ENCODE assay signal across 28 cellular contexts in genomic region chr2:109401370-109401769, GRCh38.
"Had no signal": no experiment of that assay in that cellular context is flagged by ENCODE, and none has a peak within 500 bp of the region (broad histone marks: within the 10 kb centered on the region; RNA-seq: fewer than 3 reads in every experiment).

No MANE protein-coding gene starts in this region.

- H3K4me3 Mint-ChIP-seq: nephron; stimulated activated naive B cell treated with anti-CD40 and anti-IgM and Interleukin-4, amounts not matched to agents 10 μg/mL and 1 μg/mL and 100 μg/mL, for 72 hours; stimulated activated naive CD8-positive, alpha-beta T cell treated with anti-CD3 and anti-CD28 coated beads, Interleukin-15, amount 100 ng/mL, for 72 hours had no signal

- H3K4me1 ChIP-seq: parathyroid adenoma, prostate gland, right lobe of liver, spleen, testis, tibial nerve, upper lobe of right lung, vagina had no signal

- H3K27me3 ChIP-seq: hepatocyte, right lobe of liver, testis, tibial nerve, upper lobe of right lung, vagina had no signal

- H3K27ac ChIP-seq: foreskin keratinocyte, hepatocyte, left ventricle myocardium inferior, parathyroid adenoma, prostate gland, right lobe of liver, spleen, testis, tibial nerve, upper lobe of right lung, vagina had no signal

- H3K9ac ChIP-seq: parathyroid adenoma had no signal

- ATAC-seq: foreskin keratinocyte; left cardiac atrium; right lobe of liver; stimulated activated naive B cell treated with anti-CD40 and anti-IgM and Interleukin-4, amounts not matched to agents 10 μg/mL and 1 μg/mL and 100 μg/mL, for 72 hours; stimulated activated naive CD8-positive, alpha-beta T cell treated with anti-CD3 and anti-CD28 coated beads, Interleukin-15, amount 100 ng/mL, for 72 hours; upper lobe of right lung had no signal

- H3K36me3 ChIP-seq: prostate gland, right lobe of liver, spleen, upper lobe of right lung, vagina had no signal

- H3K9me3 ChIP-seq: left ventricle myocardium inferior, prostate gland, right lobe of liver, spleen, testis, tibial nerve, upper lobe of right lung, vagina had no signal

- H3K79me2 ChIP-seq: hepatocyte, parathyroid adenoma had no signal

- DNase-seq: dermis blood vessel endothelial cell; erythroblast; foreskin keratinocyte; head of caudate nucleus; kidney; left ventricle myocardium inferior; mesenchymal stem cell; midbrain; naive B cell; occipital lobe; retina; right lobe of liver; spleen; stimulated activated CD4-positive, alpha-beta T cell treated with anti-CD3 and anti-CD28 coated beads, Interleukin-15, amount 100 ng/mL, for 24 hours; stimulated activated CD4-positive, alpha-beta T cell treated with anti-CD3 and anti-CD28 coated beads, Interleukin-1b, Interleukin-23, amount 100 ng/mL, for 48 hours; stimulated activated CD4-positive, alpha-beta T cell treated with anti-CD3 and anti-CD28 coated beads, Interleukin-4, amount 100 ng/mL, for 4 hours; stimulated activated naive B cell treated with anti-CD40 and anti-IgM and Interleukin-4, amounts not matched to agents 10 μg/mL and 1 μg/mL and 100 μg/mL, for 72 hours; stimulated activated naive CD8-positive, alpha-beta T cell treated with anti-CD3 and anti-CD28 coated beads, Interleukin-15, amount 100 ng/mL, for 72 hours; testis; upper lobe of right lung had no signal

- H3K36me3 Mint-ChIP-seq: naive B cell; stimulated activated naive B cell treated with anti-CD40 and anti-IgM and Interleukin-4, amounts not matched to agents 10 μg/mL and 1 μg/mL and 100 μg/mL, for 72 hours had no signal

- H3K4me3 ChIP-seq: hepatocyte, left ventricle myocardium inferior, lung, prostate gland, right lobe of liver, spleen, testis, tibial nerve, upper lobe of right lung, vagina had no signal

- H2AFZ ChIP-seq: hepatocyte, parathyroid adenoma had no signal

- H3K9me3 Mint-ChIP-seq: naive B cell; nephron; stimulated activated naive B cell treated with anti-CD40 and anti-IgM and Interleukin-4, amounts not matched to agents 10 μg/mL and 1 μg/mL and 100 μg/mL, for 72 hours; stimulated activated naive CD8-positive, alpha-beta T cell treated with anti-CD3 and anti-CD28 coated beads, Interleukin-15, amount 100 ng/mL, for 72 hours had no signal

- H3K27me3 Mint-ChIP-seq: naive B cell; stimulated activated naive CD8-positive, alpha-beta T cell treated with anti-CD3 and anti-CD28 coated beads, Interleukin-15, amount 100 ng/mL, for 72 hours had no signal

- H3K4me2 ChIP-seq: hepatocyte had no signal

- H3K27ac Mint-ChIP-seq: naive B cell, nephron had no signal
